ENCODE assay signal across 8 cellular contexts in genomic region chr14:65412189-65412846, GRCh38. TPM values are rescaled to one million over a fixed set of nuclear protein-coding genes. Genes with fewer than 3 reads are reported as not detected.
DNase-seq lines count a peak whose midpoint lies in the region; ATAC-seq and TF ChIP-seq lines count a peak whose summit lies in the region.

Gene FUT8 (plus strand): TSS chr14:65412730. CDS start chr14:65561564, 148,834 bp downstream.

- no peaks in the 10 kb centered on the region for H3K9me3 ChIP-seq in aorta (ENCODE audit: control insufficient read depth, low read length)

- peak; percentile 72 for TF ChIP-seq CTCF in astrocyte of the cerebellum (IDR thresholded peaks at IDR 0.05; ENCODE audit: low read depth, low read length, missing control alignments)

- no peaks in the 10 kb centered on the region for H3K4me1 ChIP-seq in aorta (ENCODE audit: control insufficient read depth in 1 of 2, insufficient read depth in 2 of 2, low read length in 2 of 2)

- no peaks in the 10 kb centered on the region for H3K36me3 ChIP-seq in aorta (ENCODE audit: control insufficient read depth in 1 of 2, insufficient read depth in 2 of 2, low read length in 1 of 2)

- intact Hi-C loops in aorta (cut with DNase I), result loop anchor here (2.0 to 10.0 kb wide), 5 partner anchors 250 to 428 kb away; partner anchors contain the start of genes FNTB (in 1 of the 2) and MAX (in 1 of the 2)

- ATAC-seq in GM18511 (IDR thresholded peaks at IDR 0.05; ENCODE audit: unreplicated experiment) (peak; percentile 80), HG03025 (IDR thresholded peaks at IDR 0.05; ENCODE audit: low FRiP score, unreplicated experiment) (peak; percentile 56), aorta (ENCODE audit: low FRiP score) (peak; percentile 97)

- no peaks in the 10 kb centered on the region for H3K27me3 ChIP-seq in aorta (ENCODE audit: control insufficient read depth in 1 of 2, insufficient read depth in 2 of 2, low read length in 1 of 2)

- peak within 1 kb of the TSS; percentile 62 to 68 for H3K27ac ChIP-seq in aorta (ENCODE audit: low read depth in 1 of 2, low read length in 2 of 2)

- 0 to 1% methylated on average over 62 to 74 of the region's 74 CpGs for WGBS in aorta, 2 donors

- DNase-seq in NCI-H2029 treated with DMSO at 0.1 percent for 48 hours (lab: John Stamatoyannopoulos, UW), result peak; percentile 20
- DNase-seq in T-helper 9 cell, result peak; percentile 89
- DNase-seq in astrocyte of the cerebellum (ENCODE audit: low read depth), result peak; percentile 93
- DNase-seq in hepatic stellate cell (ENCODE audit: low spot score), result peak; percentile 88
- peak; percentile 82 for DNase-seq in renal cortical epithelial cell (ENCODE audit: low read depth)
- DNase-seq in aorta, result peak; percentile 98 to 99

- in situ Hi-C loops in astrocyte of the cerebellum (cut with HindIII; ENCODE audit: low sequenced_read_pairs), result loop anchor here (5.0 kb wide), 1 partner anchor 180 kb away; no protein-coding TSS in a partner anchor

- peak within 1 kb of the TSS; percentile 91 for H3K4me3 ChIP-seq in astrocyte of the cerebellum (ENCODE audit: low read depth, low read length)
- H3K4me3 ChIP-seq in aorta (ENCODE audit: low read length in 2 of 2), result peak within 1 kb of the TSS; percentile 62 to 67

RNA-seq across cellular contexts. Expression of gene FUT8, which starts in this region (rescaled TPM):
- 123 and 139 TPM in 2 replicates for total RNA-seq in renal cortical epithelial cell
- 10 to 100 TPM; 21.8 to 32.3 TPM for total RNA-seq in aorta
- polyA plus RNA-seq in aorta, result 1 to 10 TPM; 3.4 to 7.4 TPM

Comparison
In these comparisons a context has a peak if more than half of its experiments do, and no peak if none do; other contexts are left out.
1. Peak in every context shown above with its lines: DNase-seq, ATAC-seq, H3K4me3 ChIP-seq and H3K27ac ChIP-seq.
2. DNase-seq: peak in every context shown above with its lines; median percentile 98 in aorta; 93 in astrocyte of the cerebellum; 89 in T-helper 9 cell; 88 in hepatic stellate cell; 82 in renal cortical epithelial cell; 20 in NCI-H2029 treated with DMSO at 0.1 percent for 48 hours.